Comparison of ENCODE assay signal across 1 cellular context in the genomic region with DNA sequence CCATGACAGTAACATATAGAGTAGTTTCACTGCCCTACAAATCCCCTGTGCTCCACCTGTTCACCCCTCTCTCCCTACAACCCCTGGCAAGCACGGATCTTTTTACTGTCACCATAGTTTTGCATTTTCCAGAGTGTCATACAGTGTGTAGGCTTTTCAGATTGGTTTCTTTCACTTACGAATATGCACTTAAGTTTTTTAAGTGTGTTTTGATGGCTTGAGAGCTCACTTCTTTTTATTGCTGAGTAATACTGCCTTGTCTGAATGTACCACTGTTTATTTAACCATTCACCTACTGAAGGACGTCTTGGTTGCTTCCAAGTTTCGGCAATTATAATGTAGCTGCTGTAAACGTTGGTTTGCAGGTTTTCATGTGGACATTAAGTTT.
TF ChIP-seq lines count a peak whose summit lies in the region.

No MANE protein-coding gene starts in this region.

TF ChIP-seq in WTC11, 78 proteins besides CTCF, POLR2A, EP300 and RAD21 (continued from another document):
- TF ChIP-seq, protein P1, sequence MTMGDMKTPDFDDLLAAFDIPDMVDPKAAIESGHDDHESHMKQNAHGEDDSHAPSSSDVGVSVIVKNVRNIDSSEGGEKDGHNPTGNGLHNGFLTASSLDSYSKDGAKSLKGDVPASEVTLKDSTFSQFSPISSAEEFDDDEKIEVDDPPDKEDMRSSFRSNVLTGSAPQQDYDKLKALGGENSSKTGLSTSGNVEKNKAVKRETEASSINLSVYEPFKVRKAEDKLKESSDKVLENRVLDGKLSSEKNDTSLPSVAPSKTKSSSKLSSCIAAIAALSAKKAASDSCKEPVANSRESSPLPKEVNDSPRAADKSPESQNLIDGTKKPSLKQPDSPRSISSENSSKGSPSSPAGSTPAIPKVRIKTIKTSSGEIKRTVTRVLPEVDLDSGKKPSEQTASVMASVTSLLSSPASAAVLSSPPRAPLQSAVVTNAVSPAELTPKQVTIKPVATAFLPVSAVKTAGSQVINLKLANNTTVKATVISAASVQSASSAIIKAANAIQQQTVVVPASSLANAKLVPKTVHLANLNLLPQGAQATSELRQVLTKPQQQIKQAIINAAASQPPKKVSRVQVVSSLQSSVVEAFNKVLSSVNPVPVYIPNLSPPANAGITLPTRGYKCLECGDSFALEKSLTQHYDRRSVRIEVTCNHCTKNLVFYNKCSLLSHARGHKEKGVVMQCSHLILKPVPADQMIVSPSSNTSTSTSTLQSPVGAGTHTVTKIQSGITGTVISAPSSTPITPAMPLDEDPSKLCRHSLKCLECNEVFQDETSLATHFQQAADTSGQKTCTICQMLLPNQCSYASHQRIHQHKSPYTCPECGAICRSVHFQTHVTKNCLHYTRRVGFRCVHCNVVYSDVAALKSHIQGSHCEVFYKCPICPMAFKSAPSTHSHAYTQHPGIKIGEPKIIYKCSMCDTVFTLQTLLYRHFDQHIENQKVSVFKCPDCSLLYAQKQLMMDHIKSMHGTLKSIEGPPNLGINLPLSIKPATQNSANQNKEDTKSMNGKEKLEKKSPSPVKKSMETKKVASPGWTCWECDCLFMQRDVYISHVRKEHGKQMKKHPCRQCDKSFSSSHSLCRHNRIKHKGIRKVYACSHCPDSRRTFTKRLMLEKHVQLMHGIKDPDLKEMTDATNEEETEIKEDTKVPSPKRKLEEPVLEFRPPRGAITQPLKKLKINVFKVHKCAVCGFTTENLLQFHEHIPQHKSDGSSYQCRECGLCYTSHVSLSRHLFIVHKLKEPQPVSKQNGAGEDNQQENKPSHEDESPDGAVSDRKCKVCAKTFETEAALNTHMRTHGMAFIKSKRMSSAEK (CRISPR knock-in tag; IDR thresholded peaks at IDR 0.05; ENCODE audit: borderline replicate concordance), result no peak
- TF ChIP-seq ZNF121 (CRISPR knock-in tag; IDR thresholded peaks at IDR 0.05), result no peak
- TF ChIP-seq ZNF423 (CRISPR knock-in tag; IDR thresholded peaks at IDR 0.05), result no peak
- no peak for TF ChIP-seq IRF2 (CRISPR knock-in tag; IDR thresholded peaks at IDR 0.05; ENCODE audit: borderline replicate concordance, low read depth)
- TF ChIP-seq FOXP1 (CRISPR knock-in tag; IDR thresholded peaks at IDR 0.05; ENCODE audit: borderline replicate concordance), result no peak
